In the genomic region with DNA sequence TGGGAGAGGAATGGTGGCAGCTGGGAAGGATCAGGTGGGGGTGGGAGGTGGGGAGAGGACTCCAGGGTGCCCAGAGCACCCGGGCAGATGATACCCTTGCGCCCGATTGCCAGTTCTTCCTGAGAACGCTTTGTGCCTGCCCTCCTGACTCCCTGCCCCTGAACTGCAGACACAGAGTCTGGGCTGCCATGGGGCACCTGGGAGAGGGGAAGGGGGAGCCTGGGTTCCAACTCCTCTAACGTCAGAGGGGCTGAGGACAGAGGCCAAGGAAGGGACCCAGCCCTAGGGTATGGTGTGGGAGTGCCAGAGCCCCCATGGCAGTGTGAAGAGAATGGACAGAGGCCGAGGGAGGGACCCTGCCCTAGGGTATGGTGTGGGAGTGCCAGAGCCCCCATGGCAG, we compare ENCODE assay signal across 15 cellular contexts. TPM values are rescaled to one million over a fixed set of nuclear protein-coding genes. Genes with fewer than 3 reads are reported as not detected.
DNase-seq lines count a peak whose midpoint lies in the region; ATAC-seq and TF ChIP-seq lines count a peak whose summit lies in the region.
"Had no signal": no experiment of that assay in that cellular context is flagged by ENCODE, and none has a peak within 500 bp of the region (broad histone marks: within the 10 kb centered on the region; RNA-seq: fewer than 3 reads in every experiment).

No MANE protein-coding gene starts in this region.

- intact Hi-C loops in activated CD8-positive, alpha-beta T cell treated with anti-CD3 and anti-CD28 coated beads for 36 hours (cut with micrococcal nuclease): no loop called here
- intact Hi-C loops in activated T-helper 2 cell treated with anti-CD3 and anti-CD28 coated beads, Interferon-gamma antibody, Interleukin-2, Interleukin-4, amounts not matched to agents 10 μg/mL and 5 μg/mL and 100 μg/mL, durations not matched to agents 14 hours and 24 hours and 36 hours (cut with micrococcal nuclease): no loop called here

- H3K9me3 ChIP-seq in T-helper 17 cell (ENCODE audit: control insufficient read depth, low read length, poor library complexity, severe bottlenecking): no peaks in the 10 kb centered on the region
- H3K9me3 ChIP-seq: HAP-1 had no signal

- peaks cover 17% of the 10 kb centered on the region for H3K36me3 Mint-ChIP-seq in activated CD8-positive, alpha-beta T cell treated with anti-CD3 and anti-CD28 coated beads, Interleukin-2, amount 10 ng/mL, durations not matched to agents 7 days and 5 days (ENCODE audit: low read depth)
- H3K36me3 Mint-ChIP-seq in activated CD8-positive, alpha-beta T cell treated with anti-CD3 and anti-CD28 coated beads for 36 hours (ENCODE audit: low read depth): peaks cover 5% of the 10 kb centered on the region
- H3K36me3 Mint-ChIP-seq in T-helper 17 cell (ENCODE audit: low read depth) (no peaks in the 10 kb centered on the region), memory B cell (peaks cover 5% of the 10 kb centered on the region)
- peaks cover 40% of the 10 kb centered on the region for H3K36me3 Mint-ChIP-seq in activated T-helper 2 cell treated with anti-CD3 and anti-CD28 coated beads, Interferon-gamma antibody, Interleukin-2, Interleukin-4, amounts not matched to agents 10 μg/mL and 5 μg/mL and 100 μg/mL, durations not matched to agents 14 hours and 24 hours and 36 hours (ENCODE audit: low read depth)

- H3K4me3 Mint-ChIP-seq in activated CD8-positive, alpha-beta T cell treated with anti-CD3 and anti-CD28 coated beads, Interleukin-2, amount 10 ng/mL, durations not matched to agents 7 days and 5 days: no peak overlapping the region
- H3K4me3 Mint-ChIP-seq in activated CD8-positive, alpha-beta T cell treated with anti-CD3 and anti-CD28 coated beads for 36 hours: no peak overlapping the region
- H3K4me3 Mint-ChIP-seq in T-helper 17 cell (no peak overlapping the region), memory B cell (no peak overlapping the region)
- H3K4me3 Mint-ChIP-seq in activated T-helper 2 cell treated with anti-CD3 and anti-CD28 coated beads, Interferon-gamma antibody, Interleukin-2, Interleukin-4, amounts not matched to agents 10 μg/mL and 5 μg/mL and 100 μg/mL, durations not matched to agents 14 hours and 24 hours and 36 hours (ENCODE audit: low read depth): no peak overlapping the region
- H3K4me3 Mint-ChIP-seq: B cell; CD4-positive, alpha-beta T cell had no signal

- CTCF ChIA-PET in activated CD8-positive, alpha-beta T cell treated with anti-CD3 and anti-CD28 coated beads, Interleukin-2, amount 10 ng/mL, durations not matched to agents 7 days and 5 days (lab: Charles Lee): interaction anchor here (12.3 kb wide), 1 partner anchor 53 kb away, joined by 172 read pairs; no protein-coding TSS in a partner anchor
- CTCF ChIA-PET in activated CD8-positive, alpha-beta T cell treated with anti-CD3 and anti-CD28 coated beads for 36 hours (lab: Charles Lee): interaction anchor here (1.6 to 5.3 kb wide), 4 partner anchors 9 to 56 kb away, joined by 5 to 47 read pairs (median 6); a partner anchor contains a TSS

- H3K4me1 Mint-ChIP-seq in activated CD8-positive, alpha-beta T cell treated with anti-CD3 and anti-CD28 coated beads, Interleukin-2, amount 10 ng/mL, durations not matched to agents 7 days and 5 days (ENCODE audit: low read depth): peaks cover 10% of the 10 kb centered on the region
- peaks cover 12% of the 10 kb centered on the region for H3K4me1 Mint-ChIP-seq in activated CD8-positive, alpha-beta T cell treated with anti-CD3 and anti-CD28 coated beads for 36 hours (ENCODE audit: low read depth)
- H3K4me1 Mint-ChIP-seq in T-helper 17 cell (peaks cover 10% of the 10 kb centered on the region), memory B cell (peaks cover 12% of the 10 kb centered on the region)
- H3K4me1 Mint-ChIP-seq in activated T-helper 2 cell treated with anti-CD3 and anti-CD28 coated beads, Interferon-gamma antibody, Interleukin-2, Interleukin-4, amounts not matched to agents 10 μg/mL and 5 μg/mL and 100 μg/mL, durations not matched to agents 14 hours and 24 hours and 36 hours (ENCODE audit: low read depth): peaks cover 10% of the 10 kb centered on the region

- H3K27ac Mint-ChIP-seq in activated CD8-positive, alpha-beta T cell treated with anti-CD3 and anti-CD28 coated beads, Interleukin-2, amount 10 ng/mL, durations not matched to agents 7 days and 5 days: peak overlapping the region; percentile 43
- H3K27ac Mint-ChIP-seq in activated CD8-positive, alpha-beta T cell treated with anti-CD3 and anti-CD28 coated beads for 36 hours: no peak overlapping the region
- H3K27ac Mint-ChIP-seq in T-helper 17 cell: peak overlapping the region; percentile 56
- H3K27ac Mint-ChIP-seq in activated T-helper 2 cell treated with anti-CD3 and anti-CD28 coated beads, Interferon-gamma antibody, Interleukin-2, Interleukin-4, amounts not matched to agents 10 μg/mL and 5 μg/mL and 100 μg/mL, durations not matched to agents 14 hours and 24 hours and 36 hours: peak overlapping the region; percentile 8
- peak overlapping the region; percentile 81 for H3K27ac Mint-ChIP-seq in memory B cell
- H3K27ac Mint-ChIP-seq: B cell; CD4-positive, alpha-beta T cell had no signal

- POLR2A ChIA-PET in activated CD8-positive, alpha-beta T cell treated with anti-CD3 and anti-CD28 coated beads, Interleukin-2, amount 10 ng/mL, durations not matched to agents 7 days and 5 days (lab: Charles Lee): no interaction called here
- POLR2A ChIA-PET in activated CD8-positive, alpha-beta T cell treated with anti-CD3 and anti-CD28 coated beads for 36 hours (lab: Charles Lee): interaction anchor here (0.6 to 5.7 kb wide), 5 partner anchors 9 to 463 kb away, joined by 3 to 39 read pairs (median 8); a partner anchor contains a TSS

- no peak for TF ChIP-seq CTCF in activated CD8-positive, alpha-beta T cell treated with anti-CD3 and anti-CD28 coated beads for 36 hours (IDR thresholded peaks at IDR 0.05)

- no peaks in the 10 kb centered on the region for H3K27me3 Mint-ChIP-seq in activated CD8-positive, alpha-beta T cell treated with anti-CD3 and anti-CD28 coated beads, Interleukin-2, amount 10 ng/mL, durations not matched to agents 7 days and 5 days (ENCODE audit: low read depth)
- no peaks in the 10 kb centered on the region for H3K27me3 Mint-ChIP-seq in activated CD8-positive, alpha-beta T cell treated with anti-CD3 and anti-CD28 coated beads for 36 hours
- H3K27me3 Mint-ChIP-seq in T-helper 17 cell (no peaks in the 10 kb centered on the region), memory B cell (no peaks in the 10 kb centered on the region)
- H3K27me3 Mint-ChIP-seq in activated T-helper 2 cell treated with anti-CD3 and anti-CD28 coated beads, Interferon-gamma antibody, Interleukin-2, Interleukin-4, amounts not matched to agents 10 μg/mL and 5 μg/mL and 100 μg/mL, durations not matched to agents 14 hours and 24 hours and 36 hours (ENCODE audit: low read depth): no peaks in the 10 kb centered on the region
- H3K27me3 Mint-ChIP-seq: B cell; CD4-positive, alpha-beta T cell had no signal

- H3K9me3 Mint-ChIP-seq in activated CD8-positive, alpha-beta T cell treated with anti-CD3 and anti-CD28 coated beads, Interleukin-2, amount 10 ng/mL, durations not matched to agents 7 days and 5 days (ENCODE audit: insufficient read depth): no peaks in the 10 kb centered on the region
- H3K9me3 Mint-ChIP-seq in activated CD8-positive, alpha-beta T cell treated with anti-CD3 and anti-CD28 coated beads for 36 hours: no peaks in the 10 kb centered on the region
- H3K9me3 Mint-ChIP-seq in activated T-helper 2 cell treated with anti-CD3 and anti-CD28 coated beads, Interferon-gamma antibody, Interleukin-2, Interleukin-4, amounts not matched to agents 10 μg/mL and 5 μg/mL and 100 μg/mL, durations not matched to agents 14 hours and 24 hours and 36 hours: no peaks in the 10 kb centered on the region
- no peaks in the 10 kb centered on the region for H3K9me3 Mint-ChIP-seq in memory B cell
- H3K9me3 Mint-ChIP-seq: CD4-positive, alpha-beta T cell had no signal

- no peak for ATAC-seq in activated CD8-positive, alpha-beta T cell treated with anti-CD3 and anti-CD28 coated beads, Interleukin-2, amount 10 ng/mL, durations not matched to agents 7 days and 5 days
- no peak for ATAC-seq in activated CD8-positive, alpha-beta T cell treated with anti-CD3 and anti-CD28 coated beads for 36 hours
- ATAC-seq in T-helper 17 cell: no peak
- ATAC-seq in memory B cell (ENCODE audit: low read depth): no peak

- no peak for DNase-seq in activated CD8-positive, alpha-beta T cell treated with anti-CD3 and anti-CD28 coated beads, Interleukin-2, amount 10 ng/mL, durations not matched to agents 7 days and 5 days
- no peak for DNase-seq in activated CD8-positive, alpha-beta T cell treated with anti-CD3 and anti-CD28 coated beads for 36 hours
- no peak for DNase-seq in T-helper 17 cell
- no peak for DNase-seq in activated T-helper 2 cell treated with anti-CD3 and anti-CD28 coated beads, Interferon-gamma antibody, Interleukin-2, Interleukin-4, amounts not matched to agents 10 μg/mL and 5 μg/mL and 100 μg/mL, durations not matched to agents 14 hours and 24 hours and 36 hours (ENCODE audit: low spot score)
- no peak for DNase-seq in memory B cell (ENCODE audit: low spot score in 2 of 2)
- DNase-seq in NAMALWA (ENCODE audit: low spot score): no peak
- DNase-seq in middle frontal gyrus (ENCODE audit: extremely low spot score, low spot score): no peak
- no peak for DNase-seq in dermis blood vessel endothelial cell
- DNase-seq: C1 segment of cervical spinal cord; CD4-positive, alpha-beta T cell; DMS79 treated with DMSO at 0.1 percent for 48 hours; GDM1 had no signal

RNA-seq across cellular contexts. Expression of a gene that starts 0.9 kb away (rescaled TPM):
- total RNA-seq in activated CD8-positive, alpha-beta T cell treated with anti-CD3 and anti-CD28 coated beads, Interleukin-2, amount 10 ng/mL, durations not matched to agents 7 days and 5 days: under 1 TPM; 0.95 to 0.99 TPM
- under 1 TPM in 1 of 2 experiments, not detected in 1; 0.77 TPM for total RNA-seq in activated CD8-positive, alpha-beta T cell treated with anti-CD3 and anti-CD28 coated beads for 36 hours
- total RNA-seq in T-helper 17 cell (1 to 10 TPM; 4.7 to 5.7 TPM), dermis blood vessel endothelial cell (0.14 and 0.17 TPM in 2 replicates)
- total RNA-seq in activated T-helper 2 cell treated with anti-CD3 and anti-CD28 coated beads, Interferon-gamma antibody, Interleukin-2, Interleukin-4, amounts not matched to agents 10 μg/mL and 5 μg/mL and 100 μg/mL, durations not matched to agents 14 hours and 24 hours and 36 hours: 0.78 and 2.0 TPM in 2 replicates
- total RNA-seq: HT1080 had no signal

RNA-seq across cellular contexts. Expression of a gene that starts 17.5 kb away (rescaled TPM):
- total RNA-seq in activated CD8-positive, alpha-beta T cell treated with anti-CD3 and anti-CD28 coated beads, Interleukin-2, amount 10 ng/mL, durations not matched to agents 7 days and 5 days: 10 to 100 TPM; 56.7 to 66.5 TPM
- 10 to 100 TPM; 40.3 to 45.6 TPM for total RNA-seq in activated CD8-positive, alpha-beta T cell treated with anti-CD3 and anti-CD28 coated beads for 36 hours
- total RNA-seq in T-helper 17 cell (10 to 100 TPM; 63.1 to 64.6 TPM), dermis blood vessel endothelial cell (118 and 171 TPM in 2 replicates)
- total RNA-seq in activated T-helper 2 cell treated with anti-CD3 and anti-CD28 coated beads, Interferon-gamma antibody, Interleukin-2, Interleukin-4, amounts not matched to agents 10 μg/mL and 5 μg/mL and 100 μg/mL, durations not matched to agents 14 hours and 24 hours and 36 hours: 84.6 and 88.6 TPM in 2 replicates

RNA-seq across cellular contexts. Expression of a gene that starts 19.1 kb away (rescaled TPM):
- 10 to 100 TPM; 50.1 to 54.8 TPM for total RNA-seq in activated CD8-positive, alpha-beta T cell treated with anti-CD3 and anti-CD28 coated beads, Interleukin-2, amount 10 ng/mL, durations not matched to agents 7 days and 5 days
- 10 to 100 TPM; 34.3 to 34.4 TPM for total RNA-seq in activated CD8-positive, alpha-beta T cell treated with anti-CD3 and anti-CD28 coated beads for 36 hours
- total RNA-seq in T-helper 17 cell (10 to 100 TPM; 56.0 to 60.5 TPM), dermis blood vessel endothelial cell (18.0 and 34.8 TPM in 2 replicates)
- total RNA-seq in activated T-helper 2 cell treated with anti-CD3 and anti-CD28 coated beads, Interferon-gamma antibody, Interleukin-2, Interleukin-4, amounts not matched to agents 10 μg/mL and 5 μg/mL and 100 μg/mL, durations not matched to agents 14 hours and 24 hours and 36 hours: 40.1 and 43.6 TPM in 2 replicates

RNA-seq across cellular contexts. Expression of a gene that starts 20.7 kb away (rescaled TPM):
- total RNA-seq in activated CD8-positive, alpha-beta T cell treated with anti-CD3 and anti-CD28 coated beads, Interleukin-2, amount 10 ng/mL, durations not matched to agents 7 days and 5 days: 10 to 100 TPM; 94.4 to 95.3 TPM
- total RNA-seq in activated CD8-positive, alpha-beta T cell treated with anti-CD3 and anti-CD28 coated beads for 36 hours: 10 to 100 TPM; 94.0 to 99.4 TPM
- total RNA-seq in T-helper 17 cell (100 to 1,000 TPM; 123 to 152 TPM), dermis blood vessel endothelial cell (15.7 and 15.9 TPM in 2 replicates)
- 163 and 168 TPM in 2 replicates for total RNA-seq in activated T-helper 2 cell treated with anti-CD3 and anti-CD28 coated beads, Interferon-gamma antibody, Interleukin-2, Interleukin-4, amounts not matched to agents 10 μg/mL and 5 μg/mL and 100 μg/mL, durations not matched to agents 14 hours and 24 hours and 36 hours

RNA-seq across cellular contexts. Expression of a gene that starts 24.2 kb away (rescaled TPM):
- 10 to 100 TPM; 32.0 to 33.6 TPM for total RNA-seq in activated CD8-positive, alpha-beta T cell treated with anti-CD3 and anti-CD28 coated beads, Interleukin-2, amount 10 ng/mL, durations not matched to agents 7 days and 5 days
- total RNA-seq in activated CD8-positive, alpha-beta T cell treated with anti-CD3 and anti-CD28 coated beads for 36 hours: 10 to 100 TPM; 12.7 to 16.0 TPM
- total RNA-seq in T-helper 17 cell: 10 to 100 TPM; 41.2 to 44.4 TPM
- total RNA-seq in activated T-helper 2 cell treated with anti-CD3 and anti-CD28 coated beads, Interferon-gamma antibody, Interleukin-2, Interleukin-4, amounts not matched to agents 10 μg/mL and 5 μg/mL and 100 μg/mL, durations not matched to agents 14 hours and 24 hours and 36 hours: 31.5 and 32.0 TPM in 2 replicates
- 23.3 and 24.8 TPM in 2 replicates for total RNA-seq in dermis blood vessel endothelial cell
